In genomic region chr1:48038273-48038767, GRCh38 we compare ENCODE assay signal across 23 cellular contexts.
"Had no signal": no experiment of that assay in that cellular context is flagged by ENCODE, and none has a peak within 500 bp of the region (broad histone marks: within the 10 kb centered on the region; RNA-seq: fewer than 3 reads in every experiment).

No MANE protein-coding gene starts in this region.

- ATAC-seq: activated CD4-positive, alpha-beta T cell treated with anti-CD3 and anti-CD28 coated beads for 36 hours; activated CD8-positive, alpha-beta memory T cell treated with anti-CD3 and anti-CD28 coated beads, Interleukin-2, amount 10 ng/mL, durations not matched to agents 7 days and 5 days; activated CD8-positive, alpha-beta T cell treated with anti-CD3 and anti-CD28 coated beads, Interleukin-2, amount 10 ng/mL, durations not matched to agents 7 days and 5 days; activated naive CD4-positive, alpha-beta T cell treated with anti-CD3 and anti-CD28 coated beads, Interleukin-2, amount 50 U/mL, for 72 hours; left lung; natural killer cell treated with Interleukin-12 subunit alpha and Interleukin-12 subunit beta and Interleukin-15 and Interleukin-18, amount 100 ng/mL, for 72 hours; psoas muscle had no signal

- H3K9me3 Mint-ChIP-seq: activated naive CD4-positive, alpha-beta T cell treated with anti-CD3 and anti-CD28 coated beads, Interleukin-2, amount 50 U/mL, for 72 hours; natural killer cell treated with Interleukin-12 subunit alpha and Interleukin-12 subunit beta and Interleukin-15 and Interleukin-18, amount 100 ng/mL, for 72 hours; T-helper 2 cell treated with Interferon-gamma antibody and Interleukin-4, amounts not matched to agents 5 μg/mL and 100 μg/mL, for 36 hours had no signal

- H3K4me3 Mint-ChIP-seq: activated CD4-positive, alpha-beta T cell treated with anti-CD3 and anti-CD28 coated beads for 36 hours; activated CD8-positive, alpha-beta memory T cell treated with anti-CD3 and anti-CD28 coated beads, Interleukin-2, amount 10 ng/mL, durations not matched to agents 7 days and 5 days; activated CD8-positive, alpha-beta T cell treated with anti-CD3 and anti-CD28 coated beads, Interleukin-2, amount 10 ng/mL, durations not matched to agents 7 days and 5 days; natural killer cell treated with Interleukin-12 subunit alpha and Interleukin-12 subunit beta and Interleukin-15 and Interleukin-18, amount 100 ng/mL, for 72 hours; T-helper 2 cell treated with Interferon-gamma antibody and Interleukin-4, amounts not matched to agents 5 μg/mL and 100 μg/mL, for 36 hours had no signal

- H3K4me1 Mint-ChIP-seq: activated CD4-positive, alpha-beta T cell treated with anti-CD3 and anti-CD28 coated beads for 36 hours; activated CD8-positive, alpha-beta memory T cell treated with anti-CD3 and anti-CD28 coated beads, Interleukin-2, amount 10 ng/mL, durations not matched to agents 7 days and 5 days had no signal

- H3K27me3 Mint-ChIP-seq: activated CD4-positive, alpha-beta T cell treated with anti-CD3 and anti-CD28 coated beads for 36 hours had no signal

- H3K36me3 Mint-ChIP-seq: activated CD8-positive, alpha-beta memory T cell treated with anti-CD3 and anti-CD28 coated beads, Interleukin-2, amount 10 ng/mL, durations not matched to agents 7 days and 5 days; activated naive CD4-positive, alpha-beta T cell treated with anti-CD3 and anti-CD28 coated beads, Interleukin-2, amount 50 U/mL, for 72 hours; natural killer cell treated with Interleukin-12 subunit alpha and Interleukin-12 subunit beta and Interleukin-15 and Interleukin-18, amount 100 ng/mL, for 72 hours had no signal

- H3K27ac Mint-ChIP-seq: activated CD4-positive, alpha-beta T cell treated with anti-CD3 and anti-CD28 coated beads for 36 hours; activated CD8-positive, alpha-beta memory T cell treated with anti-CD3 and anti-CD28 coated beads, Interleukin-2, amount 10 ng/mL, durations not matched to agents 7 days and 5 days; activated CD8-positive, alpha-beta T cell treated with anti-CD3 and anti-CD28 coated beads, Interleukin-2, amount 10 ng/mL, durations not matched to agents 7 days and 5 days; activated naive CD4-positive, alpha-beta T cell treated with anti-CD3 and anti-CD28 coated beads, Interleukin-2, amount 50 U/mL, for 72 hours; natural killer cell treated with Interleukin-12 subunit alpha and Interleukin-12 subunit beta and Interleukin-15 and Interleukin-18, amount 100 ng/mL, for 72 hours; T-helper 2 cell treated with Interferon-gamma antibody and Interleukin-4, amounts not matched to agents 5 μg/mL and 100 μg/mL, for 36 hours had no signal

- DNase-seq: activated CD4-positive, alpha-beta T cell treated with anti-CD3 and anti-CD28 coated beads for 36 hours; activated CD4-positive, CD25-positive, alpha-beta regulatory T cell; activated CD8-positive, alpha-beta memory T cell treated with anti-CD3 and anti-CD28 coated beads, Interleukin-2, amount 10 ng/mL, durations not matched to agents 7 days and 5 days; activated CD8-positive, alpha-beta T cell treated with anti-CD3 and anti-CD28 coated beads, Interleukin-2, amount 10 ng/mL, durations not matched to agents 7 days and 5 days; activated naive CD4-positive, alpha-beta T cell; activated T-cell treated with anti-CD3 and anti-CD28 coated beads, Interleukin-2, amount 50 U/mL, for 48 hours; central memory CD4-positive, alpha-beta T cell; esophagus squamous epithelium; foreskin melanocyte; kidney glomerular epithelial cell; left lung; lower lobe of right lung; mesenchymal stem cell; mucosa of descending colon; pancreas; psoas muscle; right cardiac atrium; spleen; stimulated activated naive CD4-positive, alpha-beta T cell; upper lobe of right lung had no signal
